In the genomic region with DNA sequence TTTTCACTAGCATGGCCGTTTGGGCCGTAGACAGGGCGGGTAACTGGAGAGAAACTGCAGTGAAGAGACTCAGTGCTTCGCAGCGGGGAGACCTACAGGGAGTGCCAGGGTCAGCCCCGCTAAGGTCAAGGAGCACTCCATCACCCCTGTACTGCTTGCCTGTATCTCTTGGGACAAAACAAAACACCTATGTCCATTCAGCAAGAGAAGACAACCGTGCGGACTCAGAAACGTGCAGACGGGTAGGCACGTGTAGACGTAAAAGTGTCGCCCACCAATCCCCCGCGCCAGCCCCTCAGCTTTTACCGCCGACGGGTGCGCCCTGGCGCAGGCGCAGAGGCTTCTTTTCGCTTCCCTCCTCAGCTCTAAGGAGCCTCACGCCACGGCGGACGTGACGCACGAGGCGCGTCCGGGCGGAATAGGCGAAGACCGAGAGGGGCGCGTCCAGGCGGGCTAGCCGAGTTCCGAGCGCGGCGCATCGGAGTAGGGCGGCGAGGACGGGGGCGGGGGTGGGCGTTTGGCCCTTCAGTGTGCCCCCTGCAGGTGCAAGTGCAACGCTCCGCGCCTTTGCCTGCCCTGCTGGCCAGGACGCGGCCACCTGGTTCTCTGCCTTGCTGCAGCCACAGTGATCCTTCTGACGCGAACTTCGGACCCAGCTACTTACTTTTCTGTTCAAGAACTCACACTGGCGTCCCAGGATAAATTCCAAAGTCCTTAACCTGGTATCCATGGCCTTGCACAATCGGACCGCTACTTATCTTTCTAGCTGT, we compare ENCODE assay signal across 8 cellular contexts. TPM values are rescaled to one million over a fixed set of nuclear protein-coding genes. Genes with fewer than 3 reads are reported as not detected.
DNase-seq lines count a peak whose midpoint lies in the region; ATAC-seq and TF ChIP-seq lines count a peak whose summit lies in the region.

No MANE protein-coding gene starts in this region.

- no peaks in the 10 kb centered on the region for H3K36me3 ChIP-seq in SK-N-MC (ENCODE audit: insufficient read depth, low read length)
- H3K36me3 ChIP-seq in osteoblast (ENCODE audit: insufficient read depth, low read length), result no peaks in the 10 kb centered on the region
- no peaks in the 10 kb centered on the region for H3K36me3 ChIP-seq in thoracic aorta

- ATAC-seq in HG02610 (IDR thresholded peaks at IDR 0.05; ENCODE audit: unreplicated experiment), result peak; percentile 63
- peak; percentile 73 to 75 for ATAC-seq in activated naive CD4-positive, alpha-beta T cell treated with anti-CD3 and anti-CD28 coated beads, Interleukin-2, amount 50 U/mL, for 72 hours
- ATAC-seq in thoracic aorta (ENCODE audit: insufficient number of reproducible peaks, low FRiP score, low read depth), result peak; percentile 40

- H3K9me3 Mint-ChIP-seq in activated naive CD4-positive, alpha-beta T cell treated with anti-CD3 and anti-CD28 coated beads, Interleukin-2, amount 50 U/mL, for 72 hours, result no peaks in the 10 kb centered on the region
- peaks cover 21% of the 10 kb centered on the region for H3K9me3 Mint-ChIP-seq in glutamatergic neuron (ENCODE audit: unreplicated experiment)

- peaks cover 10% of the 10 kb centered on the region for H3K27me3 Mint-ChIP-seq in glutamatergic neuron (ENCODE audit: unreplicated experiment)

- H4K20me1 ChIP-seq in osteoblast (ENCODE audit: insufficient read depth, low read length), result peaks cover 5% of the 10 kb centered on the region

- peaks cover 5 to 21% of the 10 kb centered on the region in 2 donors for H3K36me3 Mint-ChIP-seq in activated naive CD4-positive, alpha-beta T cell treated with anti-CD3 and anti-CD28 coated beads, Interleukin-2, amount 50 U/mL, for 72 hours
- no peaks in the 10 kb centered on the region for H3K36me3 Mint-ChIP-seq in glutamatergic neuron (ENCODE audit: unreplicated experiment)

- H3K4me1 ChIP-seq in osteoblast (ENCODE audit: insufficient read depth, low read length) (peaks cover 34% of the 10 kb centered on the region), thoracic aorta (ENCODE audit: control insufficient read depth in 1 of 2, low read depth in 2 of 2) (peaks cover 22 to 50% of the 10 kb centered on the region in 2 donors)

- H3K4me2 ChIP-seq in osteoblast (ENCODE audit: insufficient read depth, low read length), result peak overlapping the region; percentile 94

- H2AFZ ChIP-seq in osteoblast (ENCODE audit: low read length), result peak overlapping the region; percentile 99

- H3K4me3 Mint-ChIP-seq in glutamatergic neuron (ENCODE audit: unreplicated experiment), result peak overlapping the region; percentile 92

- peaks cover 23% of the 10 kb centered on the region for H3K79me2 ChIP-seq in osteoblast (ENCODE audit: insufficient read depth, low read length)

- TF ChIP-seq CTCF in GM12864 (IDR thresholded peaks at IDR 0.05; ENCODE audit: low read depth, low read length, missing control alignments) (peak; percentile 66), glutamatergic neuron (IDR thresholded peaks at IDR 0.05; ENCODE audit: partially characterized antibody, unreplicated experiment) (peak; percentile 63), osteoblast (IDR thresholded peaks at IDR 0.05; ENCODE audit: extremely low read depth, low read depth, low read length) (peak; percentile 16), thoracic aorta (IDR thresholded peaks at IDR 0.05) (peak; percentile 46)

- peak overlapping the region; percentile 92 to 94 for H3K27ac Mint-ChIP-seq in activated naive CD4-positive, alpha-beta T cell treated with anti-CD3 and anti-CD28 coated beads, Interleukin-2, amount 50 U/mL, for 72 hours
- H3K27ac Mint-ChIP-seq in glutamatergic neuron (ENCODE audit: unreplicated experiment), result peak overlapping the region; percentile 93

- H3K4me3 ChIP-seq in GM12864 (ENCODE audit: low read depth, low read length), result peak overlapping the region; percentile 77
- peak overlapping the region; percentile 91 for H3K4me3 ChIP-seq in SK-N-MC
- H3K4me3 ChIP-seq in osteoblast (ENCODE audit: insufficient read depth, low read length), result peak overlapping the region; percentile 87
- peak overlapping the region; percentile 77 for H3K4me3 ChIP-seq in thoracic aorta

- DNase-seq in GM12864 (ENCODE audit: low read depth), result peak; percentile 89
- peak; percentile 93 for DNase-seq in NCI-H1048 (lab: John Stamatoyannopoulos, UW)
- peak; percentile 78 for DNase-seq in SK-N-MC (ENCODE audit: low read depth, low spot score)
- DNase-seq in activated naive CD4-positive, alpha-beta T cell treated with anti-CD3 and anti-CD28 coated beads, Interleukin-2, amount 50 U/mL, for 72 hours (ENCODE audit: low spot score in 2 of 2), result peak; percentile 92 to 94
- peak; percentile 99 for DNase-seq in glutamatergic neuron
- DNase-seq in osteoblast (ENCODE audit: insufficient read length, low spot score, missing footprints), result peak; percentile 98
- DNase-seq in thoracic aorta (ENCODE audit: low spot score), result peak; percentile 74

- H3K27ac ChIP-seq in SK-N-MC (peak overlapping the region; percentile 83), osteoblast (ENCODE audit: low read depth, low read length) (peak overlapping the region; percentile 89), thoracic aorta (peak overlapping the region; percentile 85 to 86)

- no peaks in the 10 kb centered on the region for H3K9me3 ChIP-seq in SK-N-MC (ENCODE audit: low read depth, low read length)
- H3K9me3 ChIP-seq in osteoblast (ENCODE audit: low read depth, low read length), result no peaks in the 10 kb centered on the region
- H3K9me3 ChIP-seq in thoracic aorta, result no peaks in the 10 kb centered on the region

- H3K4me1 Mint-ChIP-seq in glutamatergic neuron (ENCODE audit: low read depth, unreplicated experiment), result peaks cover 24% of the 10 kb centered on the region

- H3K9ac ChIP-seq in SK-N-MC (ENCODE audit: insufficient read length), result peak overlapping the region; percentile 84

- H3K27me3 ChIP-seq in osteoblast (ENCODE audit: insufficient read depth, low read length), result no peaks in the 10 kb centered on the region
- H3K27me3 ChIP-seq in thoracic aorta (replicated peaks; ENCODE audit: insufficient read depth), result no peaks in the 10 kb centered on the region

RNA-seq across cellular contexts. Expression of a gene that starts 3.3 kb away (rescaled TPM):
- total RNA-seq in activated naive CD4-positive, alpha-beta T cell treated with anti-CD3 and anti-CD28 coated beads, Interleukin-2, amount 50 U/mL, for 72 hours, result 10 to 100 TPM; 34.8 to 57.1 TPM
- 39.0 TPM for total RNA-seq in glutamatergic neuron (ENCODE audit: unreplicated experiment)
- 21.8 and 28.6 TPM in 2 replicates for total RNA-seq in osteoblast
- total RNA-seq in thoracic aorta, result 10 to 100 TPM; 29.8 to 61.2 TPM

Comparison
In these comparisons a context has a peak if more than half of its experiments do, and no peak if none do; other contexts are left out.
1. Peak in every context shown above with its lines: DNase-seq, ATAC-seq, H3K4me3 ChIP-seq and H3K27ac ChIP-seq.
2. CTCF ChIP-seq: peak in every context shown above with its lines; median percentile 66 in GM12864; 63 in glutamatergic neuron; 46 in thoracic aorta; 16 in osteoblast.